Comparison of ENCODE assay signal across 30 cellular contexts in genomic region chr4:122512430-122512829, GRCh38. TPM values are rescaled to one million over a fixed set of nuclear protein-coding genes. Genes with fewer than 3 reads are reported as not detected.
"Had no signal": no experiment of that assay in that cellular context is flagged by ENCODE, and none has a peak within 500 bp of the region (broad histone marks: within the 10 kb centered on the region; RNA-seq: fewer than 3 reads in every experiment).

No MANE protein-coding gene starts in this region.

- H3K4me3 ChIP-seq: ovary, right lobe of liver, suprapubic skin, tibial artery, upper lobe of right lung had no signal

- H3K36me3 Mint-ChIP-seq: immature natural killer cell, mesothelial cell of epicardium, naive B cell had no signal

- H3K4me3 Mint-ChIP-seq: activated B cell treated with CpG ODN at 0.5 μM for 24 hours; immature natural killer cell; mesothelial cell of epicardium; naive B cell; nephron progenitor cell; T-helper 2 cell treated with Interferon-gamma antibody and Interleukin-4, amounts not matched to agents 5 μg/mL and 100 μg/mL, for 36 hours had no signal

- H3K27ac Mint-ChIP-seq: activated B cell treated with CpG ODN at 0.5 μM for 24 hours; immature natural killer cell; mesothelial cell of epicardium; naive B cell; nephron progenitor cell; progenitor cell of endocrine pancreas; T-helper 2 cell treated with Interferon-gamma antibody and Interleukin-4, amounts not matched to agents 5 μg/mL and 100 μg/mL, for 36 hours had no signal

- H3K27ac ChIP-seq: ovary, right lobe of liver, suprapubic skin, tibial artery, upper lobe of right lung had no signal

- H3K36me3 ChIP-seq: ovary, right lobe of liver, suprapubic skin, tibial artery, upper lobe of right lung had no signal

- H3K9me3 Mint-ChIP-seq: activated B cell treated with CpG ODN at 0.5 μM for 24 hours; mesothelial cell of epicardium; nephron progenitor cell; T-helper 2 cell treated with Interferon-gamma antibody and Interleukin-4, amounts not matched to agents 5 μg/mL and 100 μg/mL, for 36 hours had no signal

- ATAC-seq: left colon, right lobe of liver, upper lobe of right lung had no signal

- DNase-seq: activated B cell treated with CpG ODN at 0.5 μM for 24 hours; activated effector memory CD4-positive, alpha-beta T cell treated with anti-CD3 and anti-CD28 coated beads, Interleukin-2, amount 50 U/mL, for 16 hours; amygdala; caudate nucleus; cortex of kidney; head of caudate nucleus; hippocampal formation; immature natural killer cell; kidney; left colon; naive B cell; nephron progenitor cell; ovary; right lobe of liver; stimulated activated CD4-positive, alpha-beta T cell treated with anti-CD3 and anti-CD28 coated beads, Interleukin-4, amount 100 ng/mL, for 1 hour; T-helper 1 cell; tibial artery; upper lobe of right lung had no signal

- H3K9me3 ChIP-seq: ovary, right lobe of liver, suprapubic skin, tibial artery, upper lobe of right lung had no signal

- H3K4me1 ChIP-seq: right lobe of liver, suprapubic skin, tibial artery, upper lobe of right lung had no signal

- H3K4me1 Mint-ChIP-seq: activated B cell treated with CpG ODN at 0.5 μM for 24 hours, immature natural killer cell, mesothelial cell of epicardium, naive B cell, nephron progenitor cell had no signal

- H3K27me3 ChIP-seq: ovary, right lobe of liver, suprapubic skin, tibial artery, upper lobe of right lung had no signal

- H3K27me3 Mint-ChIP-seq: progenitor cell of endocrine pancreas had no signal

RNA-seq across cellular contexts. Expression of gene IL2, which starts 55.9 kb away (rescaled TPM):
- total RNA-seq: activated B cell treated with CpG ODN at 0.5 μM for 24 hours, chondrocyte, endothelial cell of umbilical vein, fibroblast of lung, fibroblast of villous mesenchyme, kidney, left colon, lower leg skin, mesothelial cell of epicardium, progenitor cell of endocrine pancreas, renal cortical epithelial cell, right lobe of liver, skeletal muscle tissue, suprapubic skin, upper lobe of right lung had no signal
- polyA plus RNA-seq: endothelial cell of umbilical vein, esophagus, fibroblast of lung, ovary had no signal
